In the genomic region with DNA sequence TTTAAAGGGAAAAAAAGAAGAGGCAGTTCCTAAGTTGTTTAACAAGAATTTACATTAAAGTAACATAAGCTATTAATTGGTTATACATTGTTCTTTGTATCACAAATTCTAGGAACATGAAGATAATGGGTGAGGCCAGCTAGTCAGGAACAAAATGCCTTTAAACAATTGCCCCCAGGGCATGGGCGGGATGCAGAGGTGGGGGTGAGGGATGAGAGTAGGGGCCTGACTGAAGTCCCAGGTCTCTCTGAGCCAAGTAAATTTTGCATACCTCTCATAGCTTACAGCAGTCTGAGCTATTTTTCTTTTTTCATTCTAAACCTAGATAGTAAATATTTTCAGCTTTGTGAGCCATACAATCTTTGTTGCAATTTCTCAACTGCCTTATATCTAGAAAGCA, we compare ENCODE assay signal across 2 cellular contexts.
TF ChIP-seq lines count a peak whose summit lies in the region.

No MANE protein-coding gene starts in this region.

TF ChIP-seq in HepG2, 621 proteins besides CTCF, POLR2A, EP300 and RAD21 (continues in another document):
- no peak for TF ChIP-seq DZIP1 (CRISPR knock-in tag; IDR thresholded peaks at IDR 0.05)
- no peak for TF ChIP-seq TCF7 (IDR thresholded peaks at IDR 0.05; ENCODE audit: low read depth)
- TF ChIP-seq CCAR2 (optimal IDR thresholded peaks at IDR 0.05; ENCODE audit: low read depth, low read length) = no peak
- no peak for TF ChIP-seq ZZZ3 (CRISPR knock-in tag; IDR thresholded peaks at IDR 0.05; ENCODE audit: borderline replicate concordance)
- no peak for TF ChIP-seq ZNF574 (CRISPR knock-in tag; IDR thresholded peaks at IDR 0.05)
- no peak for TF ChIP-seq HOXA3 (CRISPR knock-in tag; IDR thresholded peaks at IDR 0.05)
- no peak for TF ChIP-seq RFX3 (CRISPR knock-in tag; IDR thresholded peaks at IDR 0.05)
- TF ChIP-seq ZNF138 (CRISPR knock-in tag; IDR thresholded peaks at IDR 0.05; ENCODE audit: low read depth) = no peak
- no peak for TF ChIP-seq ZNF101 (CRISPR knock-in tag; IDR thresholded peaks at IDR 0.05; ENCODE audit: borderline replicate concordance, low read depth)
- TF ChIP-seq MATR3 (CRISPR knock-in tag; IDR thresholded peaks at IDR 0.05) = no peak

TF ChIP-seq in SK-N-SH, 30 proteins besides CTCF, POLR2A, EP300 and RAD21:
- TF ChIP-seq MXI1 (IDR thresholded peaks at IDR 0.05; ENCODE audit: low read depth, low read length) (no peak), NRF1 (IDR thresholded peaks at IDR 0.05; ENCODE audit: low read depth, low read length) (no peak), POLR2AphosphoS5 (IDR thresholded peaks at IDR 0.05; ENCODE audit: low read depth, low read length) (no peak), RCOR1 (IDR thresholded peaks at IDR 0.05; ENCODE audit: low read length) (no peak), GABPA (IDR thresholded peaks at IDR 0.05; ENCODE audit: low read depth) (no peak), RXRA (IDR thresholded peaks at IDR 0.05; ENCODE audit: borderline replicate concordance, low read depth) (no peak), SIN3A (IDR thresholded peaks at IDR 0.05; ENCODE audit: borderline replicate concordance, low read depth, low read length) (no peak), RFX5 (IDR thresholded peaks at IDR 0.05; ENCODE audit: low read length) (no peak), GATA2 (CRISPR knock-in tag; IDR thresholded peaks at IDR 0.05) (no peak), EZH2phosphoT487 (IDR thresholded peaks at IDR 0.05; ENCODE audit: borderline replicate concordance, low read depth) (no peak), FOXJ3 (CRISPR knock-in tag; IDR thresholded peaks at IDR 0.05) (no peak), TAF1 (IDR thresholded peaks at IDR 0.05; ENCODE audit: borderline replicate concordance, low read depth, low read length) (no peak)
- TF ChIP-seq, protein P1, sequence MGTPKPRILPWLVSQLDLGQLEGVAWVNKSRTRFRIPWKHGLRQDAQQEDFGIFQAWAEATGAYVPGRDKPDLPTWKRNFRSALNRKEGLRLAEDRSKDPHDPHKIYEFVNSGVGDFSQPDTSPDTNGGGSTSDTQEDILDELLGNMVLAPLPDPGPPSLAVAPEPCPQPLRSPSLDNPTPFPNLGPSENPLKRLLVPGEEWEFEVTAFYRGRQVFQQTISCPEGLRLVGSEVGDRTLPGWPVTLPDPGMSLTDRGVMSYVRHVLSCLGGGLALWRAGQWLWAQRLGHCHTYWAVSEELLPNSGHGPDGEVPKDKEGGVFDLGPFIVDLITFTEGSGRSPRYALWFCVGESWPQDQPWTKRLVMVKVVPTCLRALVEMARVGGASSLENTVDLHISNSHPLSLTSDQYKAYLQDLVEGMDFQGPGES (IDR thresholded peaks at IDR 0.05; ENCODE audit: low read depth, low read length) = no peak
- TF ChIP-seq, protein P2, sequence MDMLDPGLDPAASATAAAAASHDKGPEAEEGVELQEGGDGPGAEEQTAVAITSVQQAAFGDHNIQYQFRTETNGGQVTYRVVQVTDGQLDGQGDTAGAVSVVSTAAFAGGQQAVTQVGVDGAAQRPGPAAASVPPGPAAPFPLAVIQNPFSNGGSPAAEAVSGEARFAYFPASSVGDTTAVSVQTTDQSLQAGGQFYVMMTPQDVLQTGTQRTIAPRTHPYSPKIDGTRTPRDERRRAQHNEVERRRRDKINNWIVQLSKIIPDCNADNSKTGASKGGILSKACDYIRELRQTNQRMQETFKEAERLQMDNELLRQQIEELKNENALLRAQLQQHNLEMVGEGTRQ (IDR thresholded peaks at IDR 0.05; ENCODE audit: borderline replicate concordance, low read depth, low read length) = no peak
- TF ChIP-seq, protein P3, sequence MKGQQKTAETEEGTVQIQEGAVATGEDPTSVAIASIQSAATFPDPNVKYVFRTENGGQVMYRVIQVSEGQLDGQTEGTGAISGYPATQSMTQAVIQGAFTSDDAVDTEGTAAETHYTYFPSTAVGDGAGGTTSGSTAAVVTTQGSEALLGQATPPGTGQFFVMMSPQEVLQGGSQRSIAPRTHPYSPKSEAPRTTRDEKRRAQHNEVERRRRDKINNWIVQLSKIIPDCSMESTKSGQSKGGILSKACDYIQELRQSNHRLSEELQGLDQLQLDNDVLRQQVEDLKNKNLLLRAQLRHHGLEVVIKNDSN (IDR thresholded peaks at IDR 0.05; ENCODE audit: borderline replicate concordance, low read depth) = no peak
- TF ChIP-seq, protein P4, sequence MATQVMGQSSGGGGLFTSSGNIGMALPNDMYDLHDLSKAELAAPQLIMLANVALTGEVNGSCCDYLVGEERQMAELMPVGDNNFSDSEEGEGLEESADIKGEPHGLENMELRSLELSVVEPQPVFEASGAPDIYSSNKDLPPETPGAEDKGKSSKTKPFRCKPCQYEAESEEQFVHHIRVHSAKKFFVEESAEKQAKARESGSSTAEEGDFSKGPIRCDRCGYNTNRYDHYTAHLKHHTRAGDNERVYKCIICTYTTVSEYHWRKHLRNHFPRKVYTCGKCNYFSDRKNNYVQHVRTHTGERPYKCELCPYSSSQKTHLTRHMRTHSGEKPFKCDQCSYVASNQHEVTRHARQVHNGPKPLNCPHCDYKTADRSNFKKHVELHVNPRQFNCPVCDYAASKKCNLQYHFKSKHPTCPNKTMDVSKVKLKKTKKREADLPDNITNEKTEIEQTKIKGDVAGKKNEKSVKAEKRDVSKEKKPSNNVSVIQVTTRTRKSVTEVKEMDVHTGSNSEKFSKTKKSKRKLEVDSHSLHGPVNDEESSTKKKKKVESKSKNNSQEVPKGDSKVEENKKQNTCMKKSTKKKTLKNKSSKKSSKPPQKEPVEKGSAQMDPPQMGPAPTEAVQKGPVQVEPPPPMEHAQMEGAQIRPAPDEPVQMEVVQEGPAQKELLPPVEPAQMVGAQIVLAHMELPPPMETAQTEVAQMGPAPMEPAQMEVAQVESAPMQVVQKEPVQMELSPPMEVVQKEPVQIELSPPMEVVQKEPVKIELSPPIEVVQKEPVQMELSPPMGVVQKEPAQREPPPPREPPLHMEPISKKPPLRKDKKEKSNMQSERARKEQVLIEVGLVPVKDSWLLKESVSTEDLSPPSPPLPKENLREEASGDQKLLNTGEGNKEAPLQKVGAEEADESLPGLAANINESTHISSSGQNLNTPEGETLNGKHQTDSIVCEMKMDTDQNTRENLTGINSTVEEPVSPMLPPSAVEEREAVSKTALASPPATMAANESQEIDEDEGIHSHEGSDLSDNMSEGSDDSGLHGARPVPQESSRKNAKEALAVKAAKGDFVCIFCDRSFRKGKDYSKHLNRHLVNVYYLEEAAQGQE (IDR thresholded peaks at IDR 0.05; ENCODE audit: low read depth, low read length) = no peak
